ENCODE assay signal across 13 cellular contexts in the genomic region with DNA sequence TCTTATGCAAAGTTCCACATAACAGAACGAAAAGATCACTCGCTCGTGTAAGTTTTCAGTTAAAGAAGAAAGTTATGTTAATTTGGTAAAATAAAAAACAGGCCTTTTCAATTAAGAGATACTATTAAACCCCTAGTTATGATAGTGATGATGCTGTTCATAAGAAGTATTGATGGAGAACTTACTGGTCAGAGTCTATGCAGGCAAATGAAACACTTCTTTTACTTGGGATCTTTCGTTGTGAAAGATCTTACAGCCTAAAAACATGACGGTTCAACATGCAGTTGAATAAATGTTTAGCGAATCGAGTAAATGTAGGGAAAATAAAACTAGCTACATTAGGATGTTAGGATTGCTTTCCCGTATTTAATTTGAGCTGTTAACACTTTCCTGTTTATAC. TPM values are rescaled to one million over a fixed set of nuclear protein-coding genes. Genes with fewer than 3 reads are reported as not detected.
DNase-seq lines count a peak whose midpoint lies in the region; ATAC-seq and TF ChIP-seq lines count a peak whose summit lies in the region.
"Had no signal": no experiment of that assay in that cellular context is flagged by ENCODE, and none has a peak within 500 bp of the region (broad histone marks: within the 10 kb centered on the region; RNA-seq: fewer than 3 reads in every experiment).

No MANE protein-coding gene starts in this region.

- peak overlapping the region; percentile 73 for H3K27ac ChIP-seq in ACC112 (ENCODE audit: low read depth, low read length)
- H3K27ac ChIP-seq in KMS-11 = no peak overlapping the region
- peak overlapping the region; percentile 93 to 99 (median 96) for H3K27ac ChIP-seq in esophagus muscularis mucosa (replicated peaks in 1 of 4)

- H2AFZ ChIP-seq in ACC112 (ENCODE audit: low read length, unreplicated experiment) (no peak overlapping the region), KMS-11 (ENCODE audit: low read depth) (no peak overlapping the region)

- H3K27ac Mint-ChIP-seq in neural crest cell (ENCODE audit: unreplicated experiment) = no peak overlapping the region
- H3K27ac Mint-ChIP-seq: CD4-positive, alpha-beta memory T cell had no signal

- no peak for TF ChIP-seq EP300 in esophagus muscularis mucosa (IDR thresholded peaks at IDR 0.05)

- H3K9me3 Mint-ChIP-seq in neural crest cell = no peaks in the 10 kb centered on the region
- H3K9me3 Mint-ChIP-seq: CD4-positive, alpha-beta memory T cell had no signal

- DNase-seq in esophagus muscularis mucosa (ENCODE audit: extremely low spot score) = no peak
- no peak for DNase-seq in neural crest cell (ENCODE audit: low read depth, low spot score)
- no peak for DNase-seq in activated naive CD4-positive, alpha-beta T cell (lab: John Stamatoyannopoulos, UW)
- DNase-seq in NCI-H1417 (lab: John Stamatoyannopoulos, UW) = no peak
- DNase-seq: CD4-positive, alpha-beta memory T cell; NCI-H1436 treated with DMSO at 0.1 percent for 48 hours; stimulated activated naive CD4-positive, alpha-beta T cell treated with Interleukin-2 at 50 U/mL for 16 hours had no signal

- H3K4me2 ChIP-seq in KMS-11 = peak overlapping the region; percentile 95

- no peak overlapping the region for H3K9ac ChIP-seq in KMS-11

- no peak for TF ChIP-seq POLR2A in esophagus muscularis mucosa (IDR thresholded peaks at IDR 0.05; ENCODE audit: low read depth)

- H3K27me3 ChIP-seq in ACC112 (ENCODE audit: insufficient read depth, low read length) (no peaks in the 10 kb centered on the region), KMS-11 (ENCODE audit: insufficient read depth, low read depth) (no peaks in the 10 kb centered on the region), esophagus muscularis mucosa (no peaks in the 10 kb centered on the region)

- H3K27me3 Mint-ChIP-seq in neural crest cell (ENCODE audit: low read depth) = peaks cover 7% of the 10 kb centered on the region

- H3K4me3 ChIP-seq in ACC112 (ENCODE audit: low read depth, low read length) (peak overlapping the region; percentile 94), KMS-11 (IDR thresholded peaks at IDR 0.05; ENCODE audit: insufficient read depth, low read depth, low read length) (no peak overlapping the region), esophagus muscularis mucosa (peak overlapping the region; percentile 72 to 92 (median 76))

- 51% methylated on average over 8 of the region's 8 CpGs for WGBS in esophagus muscularis mucosa

- H4K20me1 ChIP-seq in KMS-11 (ENCODE audit: insufficient read depth) = no peaks in the 10 kb centered on the region

- H3K4me1 Mint-ChIP-seq in neural crest cell = peaks cover 44% of the 10 kb centered on the region

- intact Hi-C loops in esophagus muscularis mucosa (cut with DNase I) = loop anchor here (5.0 kb wide), 1 partner anchor 86 kb away; a partner anchor contains a TSS

- peaks cover 2% of the 10 kb centered on the region for H3K36me3 Mint-ChIP-seq in neural crest cell (ENCODE audit: low read depth)
- H3K36me3 Mint-ChIP-seq: CD4-positive, alpha-beta memory T cell had no signal

- H3K36me3 ChIP-seq in ACC112 (ENCODE audit: insufficient read depth, low read length) = peaks cover 13% of the 10 kb centered on the region
- no peaks in the 10 kb centered on the region for H3K36me3 ChIP-seq in KMS-11 (ENCODE audit: insufficient read depth)
- peaks cover 0 to 7% (median under 1%) of the 10 kb centered on the region in 4 donors for H3K36me3 ChIP-seq in esophagus muscularis mucosa

- no peaks in the 10 kb centered on the region for H3K9me3 ChIP-seq in esophagus muscularis mucosa

- H3K4me1 ChIP-seq in ACC112 (ENCODE audit: control insufficient read depth, insufficient read depth, low read length, unreplicated experiment) (peaks cover 42% of the 10 kb centered on the region), KMS-11 (ENCODE audit: low read depth, poor library complexity, severe bottlenecking) (peaks cover 43% of the 10 kb centered on the region), esophagus muscularis mucosa (peaks cover 46 to 83% (median 71%) of the 10 kb centered on the region in 4 donors)

- TF ChIP-seq CTCF in KMS-11 (conservative IDR thresholded peaks at IDR 0.05; ENCODE audit: low read depth, low read length) (no peak), esophagus muscularis mucosa (IDR thresholded peaks at IDR 0.05) (no peak), neural crest cell (conservative IDR thresholded peaks at IDR 0.05) (no peak)

- H3K4me3 Mint-ChIP-seq in neural crest cell = peak overlapping the region; percentile 77

- H3K79me2 ChIP-seq in ACC112 (ENCODE audit: control insufficient read depth, insufficient read depth, low read length, unreplicated experiment) (peaks cover 63% of the 10 kb centered on the region), KMS-11 (ENCODE audit: insufficient read depth, low read depth) (peaks cover 24% of the 10 kb centered on the region)

- ATAC-seq in HG03520 (IDR thresholded peaks at IDR 0.05; ENCODE audit: unreplicated experiment) = no peak
- no peak for ATAC-seq in HG03196 (IDR thresholded peaks at IDR 0.05; ENCODE audit: unreplicated experiment)

RNA-seq across cellular contexts. Expression of a gene that starts 2.0 kb away (rescaled TPM):
- total RNA-seq in esophagus muscularis mucosa = 100 to 1,000 TPM in 1 of 4 donors, 10 to 100 TPM in 3; 72.9 to 165 (median 89.2) TPM
- 62.6 and 66.9 TPM in 2 replicates for total RNA-seq in neural crest cell

RNA-seq across cellular contexts. Expression of a gene that starts 50.3 kb away (rescaled TPM):
- total RNA-seq in esophagus muscularis mucosa (not detected), neural crest cell (0.68 and 1.0 TPM in 2 replicates)
- total RNA-seq: activated CD8-positive, alpha-beta memory T cell treated with anti-CD3 and anti-CD28 coated beads for 36 hours; bronchial epithelial cell; CD4-positive, alpha-beta memory T cell had no signal
